ENCODE assay signal across 13 cellular contexts in the genomic region with DNA sequence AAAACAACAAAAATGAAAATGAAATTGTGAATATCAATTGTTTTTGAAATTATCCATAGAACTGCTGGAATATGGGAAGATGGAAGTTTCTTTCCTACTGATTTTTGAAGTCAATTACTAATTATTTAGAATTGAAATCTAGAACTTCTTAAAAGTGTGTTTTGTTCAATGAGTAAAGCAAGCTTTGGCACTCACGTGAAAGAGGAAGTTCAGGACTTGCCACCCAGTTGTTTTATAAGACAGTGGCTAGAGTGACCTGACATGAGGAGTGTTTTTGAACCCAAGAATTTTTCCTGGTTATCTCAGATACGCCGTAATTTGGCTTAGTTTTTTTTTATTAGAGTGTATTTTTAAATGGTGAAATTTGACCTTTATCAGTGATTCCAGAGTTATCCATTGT. TPM values are rescaled to one million over a fixed set of nuclear protein-coding genes. Genes with fewer than 3 reads are reported as not detected.
DNase-seq lines count a peak whose midpoint lies in the region; ATAC-seq, FAIRE-seq and TF ChIP-seq lines count a peak whose summit lies in the region.
"Had no signal": no experiment of that assay in that cellular context is flagged by ENCODE, and none has a peak within 500 bp of the region (broad histone marks: within the 10 kb centered on the region; RNA-seq: fewer than 3 reads in every experiment).

No MANE protein-coding gene starts in this region.

- BruUV-seq in endothelial cell of umbilical vein (replicated peaks; lab: Mats Ljungman, UMichigan), result no TSS peak

- H3K27ac ChIP-seq in RWPE2 (ENCODE audit: poor library complexity, severe bottlenecking) (peak overlapping the region; percentile 56), endothelial cell of umbilical vein (ENCODE audit: insufficient read depth, low read depth, low read length) (peak overlapping the region; percentile 81), stomach smooth muscle (ENCODE audit: low read length) (peak overlapping the region; percentile 60)
- no peak overlapping the region for H3K27ac ChIP-seq in naive thymus-derived CD4-positive, alpha-beta T cell (ENCODE audit: low read depth, low read length)

- dilution Hi-C loops in endothelial cell of umbilical vein (cut with MboI; ENCODE audit: extremely low pct_ligation_motif_present, low sequenced_read_pairs), result no loop called here

- H3K9me1 ChIP-seq in endothelial cell of umbilical vein (replicated peaks; ENCODE audit: control insufficient read depth, extremely low read depth, insufficient read depth, low read length), result no peaks in the 10 kb centered on the region

- H3K4me3 ChIP-seq in RWPE2 (ENCODE audit: severe bottlenecking), result no peak overlapping the region
- peak overlapping the region in 1 of 3 experiments; percentile 21 for H3K4me3 ChIP-seq in endothelial cell of umbilical vein (replicated peaks in 1 of 3; ENCODE audit: insufficient read depth in 1 of 3, low read depth in 1 of 3, low read length in 3 of 3)
- H3K4me3 ChIP-seq in stomach smooth muscle (ENCODE audit: low read length in 2 of 2), result no peak overlapping the region
- no peak overlapping the region for H3K4me3 ChIP-seq in naive thymus-derived CD4-positive, alpha-beta T cell (ENCODE audit: low read length)

- no peak for ATAC-seq in RWPE2 (ENCODE audit: low read depth)
- ATAC-seq in naive thymus-derived CD4-positive, alpha-beta T cell, result no peak
- ATAC-seq: effector memory CD8-positive, alpha-beta T cell had no signal

- peak overlapping the region in 1 of 9 donors; percentile 20 for H3K27ac Mint-ChIP-seq in naive thymus-derived CD4-positive, alpha-beta T cell
- H3K27ac Mint-ChIP-seq: activated naive CD8-positive, alpha-beta T cell treated with anti-CD3 and anti-CD28 coated beads for 36 hours; T-helper 2 cell treated with Interferon-gamma antibody and Interleukin-4, amounts not matched to agents 5 μg/mL and 100 μg/mL, for 36 hours had no signal

- peaks cover 25% of the 10 kb centered on the region for H3K4me1 ChIP-seq in RWPE2 (ENCODE audit: insufficient read depth, poor library complexity, severe bottlenecking)
- peaks cover 35% of the 10 kb centered on the region for H3K4me1 ChIP-seq in endothelial cell of umbilical vein (ENCODE audit: control insufficient read depth, extremely low read depth, insufficient read depth, low read length)
- peaks cover 2% of the 10 kb centered on the region for H3K4me1 ChIP-seq in stomach smooth muscle (ENCODE audit: control insufficient read depth, insufficient read depth, low read length)
- H3K4me1 ChIP-seq in naive thymus-derived CD4-positive, alpha-beta T cell (ENCODE audit: control insufficient read depth in 2 of 2, insufficient read depth in 2 of 2, low read length in 2 of 2), result peaks cover 0 to 8% of the 10 kb centered on the region in 2 donors

- peak overlapping the region; percentile 43 for H2AFZ ChIP-seq in endothelial cell of umbilical vein (ENCODE audit: low read depth, low read length)

- TF ChIP-seq CTCF in RWPE2 (IDR thresholded peaks at IDR 0.05; ENCODE audit: poor library complexity, severe bottlenecking) (no peak), endothelial cell of umbilical vein (IDR thresholded peaks at IDR 0.05; ENCODE audit: extremely low read depth in 1 of 2, insufficient read depth in 1 of 2, low read depth in 1 of 2, low read length in 2 of 2) (no peak)

- in situ Hi-C loops in KBM-7 (cut with MboI; ENCODE audit: low pct_unique_long_range_greater_than_20kb, low sequenced_read_pairs), result loop anchor here (25.0 kb wide), 1 partner anchor 244 kb away; no protein-coding TSS in a partner anchor

- H3K79me2 ChIP-seq in endothelial cell of umbilical vein (ENCODE audit: control insufficient read depth, insufficient read depth, low read length), result peaks cover 13% of the 10 kb centered on the region

- H3K9me3 ChIP-seq in RWPE2 (ENCODE audit: severe bottlenecking) (no peaks in the 10 kb centered on the region), endothelial cell of umbilical vein (replicated peaks; ENCODE audit: control insufficient read depth, insufficient read depth, low read length) (no peaks in the 10 kb centered on the region), stomach smooth muscle (ENCODE audit: control insufficient read depth in 2 of 2, low read length in 2 of 2) (no peaks in the 10 kb centered on the region)
- H3K9me3 ChIP-seq in naive thymus-derived CD4-positive, alpha-beta T cell (ENCODE audit: control insufficient read depth in 2 of 3, low read length in 3 of 3), result no peaks in the 10 kb centered on the region

- peaks cover 0 to 5% (median 0%) of the 10 kb centered on the region in 11 donors for H3K9me3 Mint-ChIP-seq in naive thymus-derived CD4-positive, alpha-beta T cell
- H3K9me3 Mint-ChIP-seq: activated naive CD8-positive, alpha-beta T cell treated with anti-CD3 and anti-CD28 coated beads for 36 hours; effector memory CD8-positive, alpha-beta T cell; T-helper 2 cell treated with Interferon-gamma antibody and Interleukin-4, amounts not matched to agents 5 μg/mL and 100 μg/mL, for 36 hours had no signal

- H3K4me3 Mint-ChIP-seq in naive thymus-derived CD4-positive, alpha-beta T cell, result no peak overlapping the region
- H3K4me3 Mint-ChIP-seq: activated naive CD8-positive, alpha-beta T cell treated with anti-CD3 and anti-CD28 coated beads for 36 hours; effector memory CD8-positive, alpha-beta T cell; T-helper 2 cell treated with Interferon-gamma antibody and Interleukin-4, amounts not matched to agents 5 μg/mL and 100 μg/mL, for 36 hours had no signal

- no peak for TF ChIP-seq POLR2A in endothelial cell of umbilical vein (IDR thresholded peaks at IDR 0.05; ENCODE audit: low read depth, low read length)

- no peaks in the 10 kb centered on the region for H4K20me1 ChIP-seq in endothelial cell of umbilical vein (replicated peaks; ENCODE audit: control insufficient read depth, extremely low read depth, insufficient read depth, low read length)

- H3K36me3 Mint-ChIP-seq in naive thymus-derived CD4-positive, alpha-beta T cell, result peaks cover 1 to 35% (median 28%) of the 10 kb centered on the region in 5 donors

- peaks cover 66% of the 10 kb centered on the region for H3K36me3 ChIP-seq in RWPE2 (ENCODE audit: low read depth)
- H3K36me3 ChIP-seq in endothelial cell of umbilical vein (ENCODE audit: control insufficient read depth in 2 of 2, extremely low read depth in 1 of 2, insufficient read depth in 2 of 2, low read length in 2 of 2), result peaks cover 0 to 9% of the 10 kb centered on the region in 2 experiments
- H3K36me3 ChIP-seq in stomach smooth muscle (ENCODE audit: control insufficient read depth in 2 of 2, insufficient read depth in 2 of 2, low read length in 2 of 2), result peaks cover 3 to 8% of the 10 kb centered on the region in 2 donors
- peaks cover 0 to 38% (median 0%) of the 10 kb centered on the region in 3 experiments for H3K36me3 ChIP-seq in naive thymus-derived CD4-positive, alpha-beta T cell (ENCODE audit: control insufficient read depth in 2 of 3, insufficient read depth in 3 of 3, low read length in 3 of 3)

- H3K4me1 Mint-ChIP-seq in naive thymus-derived CD4-positive, alpha-beta T cell, result peaks cover 11 to 40% (median 33%) of the 10 kb centered on the region in 7 donors

- H3K27me3 ChIP-seq in RWPE2 (ENCODE audit: insufficient read depth, poor library complexity, severe bottlenecking) (no peaks in the 10 kb centered on the region), endothelial cell of umbilical vein (ENCODE audit: control insufficient read depth in 2 of 2, insufficient read depth in 2 of 2, low read length in 2 of 2) (no peaks in the 10 kb centered on the region), stomach smooth muscle (ENCODE audit: control insufficient read depth in 1 of 2, insufficient read depth in 2 of 2, low read length in 2 of 2) (no peaks in the 10 kb centered on the region)
- H3K27me3 ChIP-seq in naive thymus-derived CD4-positive, alpha-beta T cell (ENCODE audit: control insufficient read depth in 2 of 2, insufficient read depth in 2 of 2, low read length in 2 of 2), result no peaks in the 10 kb centered on the region

- H3K9ac ChIP-seq in endothelial cell of umbilical vein (replicated peaks; ENCODE audit: extremely low read depth, insufficient read depth, low read length), result peak overlapping the region; percentile 76
- H3K9ac ChIP-seq in stomach smooth muscle (ENCODE audit: low read length in 2 of 2), result peak overlapping the region in 1 of 2 donors; percentile 43

- H3K4me2 ChIP-seq in endothelial cell of umbilical vein (ENCODE audit: insufficient read depth, low read length), result peak overlapping the region; percentile 85

- POLR2A ChIA-PET in endothelial cell of umbilical vein (lab: Charles Lee), result interaction anchor here (1.0 kb wide), 1 partner anchor 152 kb away, joined by 3 read pairs; no protein-coding TSS in a partner anchor
- POLR2A ChIA-PET in naive thymus-derived CD4-positive, alpha-beta T cell (lab: Charles Lee), result interaction anchor here (0.6 to 7.3 kb wide), 5 partner anchors 8 to 226 kb away, joined by 3 to 172 read pairs (median 3); partner anchors contain the start of gene PCBP1

- no peaks in the 10 kb centered on the region for H3K27me3 Mint-ChIP-seq in naive thymus-derived CD4-positive, alpha-beta T cell
- H3K27me3 Mint-ChIP-seq: activated naive CD8-positive, alpha-beta T cell treated with anti-CD3 and anti-CD28 coated beads for 36 hours; effector memory CD8-positive, alpha-beta T cell had no signal

- CTCF ChIA-PET in endothelial cell of umbilical vein (lab: Charles Lee), result interaction anchor here (0.6 to 9.2 kb wide), 7 partner anchors 13 to 242 kb away, joined by 3 to 104 read pairs (median 3); no protein-coding TSS in a partner anchor
- CTCF ChIA-PET in naive thymus-derived CD4-positive, alpha-beta T cell (lab: Charles Lee), result no interaction called here

- FAIRE-seq in endothelial cell of umbilical vein (lab: Jason Lieb, UNC), result no peak

- peak; percentile 52 for DNase-seq in KBM-7
- no peak for DNase-seq in RWPE2 (ENCODE audit: low spot score)
- no peak for DNase-seq in endothelial cell of umbilical vein (ENCODE audit: low read depth, low spot score)
- no peak for DNase-seq in cortex of kidney (lab: John Stamatoyannopoulos, UW)
- no peak for DNase-seq in naive thymus-derived CD4-positive, alpha-beta T cell
- DNase-seq in inferior parietal cortex (ENCODE audit: extremely low spot score), result no peak
- DNase-seq: activated naive CD8-positive, alpha-beta T cell treated with anti-CD3 and anti-CD28 coated beads for 36 hours; effector memory CD8-positive, alpha-beta T cell; NCI-H1417 treated with DMSO at 0.1 percent for 48 hours; NCI-H748 treated with DMSO at 0.1 percent for 48 hours; stimulated activated CD8-positive, alpha-beta memory T cell treated with anti-CD3 and anti-CD28 coated beads, Interleukin-4, amount 100 ng/mL, for 48 hours had no signal

- intact Hi-C loops in endothelial cell of umbilical vein (cut with micrococcal nuclease), result loop anchor here (10.0 kb wide), 1 partner anchor 326 kb away; the partner anchor contains the start of gene TIA1
- intact Hi-C loops in naive thymus-derived CD4-positive, alpha-beta T cell (cut with micrococcal nuclease), result loop anchor here in 1 of 2 donors (10.0 kb wide), 1 partner anchor 636 kb away; the partner anchor contains the start of gene TGFA

RNA-seq across cellular contexts. Expression of gene MXD1, which starts 3.5 kb away (rescaled TPM):
- 10.6 and 11.7 TPM in 2 replicates for total RNA-seq in endothelial cell of umbilical vein
- polyA plus RNA-seq in endothelial cell of umbilical vein, result 5.5 and 6.7 TPM in 2 replicates
- 5.2 and 5.8 TPM in 2 replicates for polyA plus RNA-seq in endothelial cell of umbilical vein (2011; cell fraction: cytosol; rRNA removed)
- 16.3 and 22.0 TPM in 2 replicates for polyA plus RNA-seq in endothelial cell of umbilical vein (2011; cell fraction: nucleus; rRNA removed)
- 6.6 and 6.7 TPM in 2 replicates for polyA plus RNA-seq in endothelial cell of umbilical vein (2012)
- polyA minus RNA-seq in endothelial cell of umbilical vein, result 8.2 and 11.4 TPM in 2 replicates
- polyA minus RNA-seq in endothelial cell of umbilical vein (2011; cell fraction: cytosol; rRNA and poly(A)+ RNA removed), result 5.6 TPM
- polyA minus RNA-seq in endothelial cell of umbilical vein (2011; cell fraction: nucleus; rRNA and poly(A)+ RNA removed), result 13.9 and 16.8 TPM in 2 replicates
- total RNA-seq in naive thymus-derived CD4-positive, alpha-beta T cell, result 100 to 1,000 TPM in 1 of 5 experiments, 10 to 100 TPM in 4; 15.1 to 112 (median 22.9) TPM
- polyA plus RNA-seq in naive thymus-derived CD4-positive, alpha-beta T cell, result 10 to 100 TPM in 1 of 2 donors, 1 to 10 TPM in 1; 7.0 to 10.6 TPM

RNA-seq across cellular contexts. Expression of gene SNRNP27, which starts 24.6 kb away (rescaled TPM):
- 43.2 and 50.6 TPM in 2 replicates for total RNA-seq in endothelial cell of umbilical vein
- 9.1 and 12.7 TPM in 2 replicates for polyA plus RNA-seq in endothelial cell of umbilical vein
- polyA plus RNA-seq in endothelial cell of umbilical vein (2011; cell fraction: cytosol; rRNA removed), result 36.3 and 39.5 TPM in 2 replicates
- 19.7 and 37.5 TPM in 2 replicates for polyA plus RNA-seq in endothelial cell of umbilical vein (2011; cell fraction: nucleus; rRNA removed)
- 33.5 and 42.3 TPM in 2 replicates for polyA plus RNA-seq in endothelial cell of umbilical vein (2012)
- polyA minus RNA-seq in endothelial cell of umbilical vein, result 3.7 and 5.1 TPM in 2 replicates
- 8.6 TPM for polyA minus RNA-seq in endothelial cell of umbilical vein (2011; cell fraction: cytosol; rRNA and poly(A)+ RNA removed)
- polyA minus RNA-seq in endothelial cell of umbilical vein (2011; cell fraction: nucleus; rRNA and poly(A)+ RNA removed), result 7.2 and 8.3 TPM in 2 replicates
- total RNA-seq in naive thymus-derived CD4-positive, alpha-beta T cell, result 10 to 100 TPM; 32.5 to 56.0 (median 51.5) TPM
- polyA plus RNA-seq in naive thymus-derived CD4-positive, alpha-beta T cell, result 10 to 100 TPM; 56.2 to 58.4 TPM

RNA-seq across cellular contexts. Expression of gene ASPRV1, which starts 43.0 kb away (rescaled TPM):
- total RNA-seq in endothelial cell of umbilical vein, result 0.15 and 0.48 TPM in 2 replicates
- 0.19 and 0.22 TPM in 2 replicates for polyA plus RNA-seq in endothelial cell of umbilical vein
- 0.17 and 0.24 TPM in 2 replicates for polyA plus RNA-seq in endothelial cell of umbilical vein (2011; cell fraction: cytosol; rRNA removed)
- polyA plus RNA-seq in endothelial cell of umbilical vein (2011; cell fraction: nucleus; rRNA removed), result 0.43 and 0.76 TPM in 2 replicates
- 0.19 and 0.38 TPM in 2 replicates for polyA plus RNA-seq in endothelial cell of umbilical vein (2012)
- 0.21 and 0.56 TPM in 2 replicates for polyA minus RNA-seq in endothelial cell of umbilical vein
- not detected for polyA minus RNA-seq in endothelial cell of umbilical vein (2011; cell fraction: cytosol; rRNA and poly(A)+ RNA removed)
- polyA minus RNA-seq in endothelial cell of umbilical vein (2011; cell fraction: nucleus; rRNA and poly(A)+ RNA removed), result not detected in 2 replicates
- total RNA-seq in naive thymus-derived CD4-positive, alpha-beta T cell, result 1 to 10 TPM; 1.7 to 2.9 (median 2.3) TPM
- 1 to 10 TPM in 1 of 2 donors, under 1 TPM in 1; 0.91 to 1.2 TPM for polyA plus RNA-seq in naive thymus-derived CD4-positive, alpha-beta T cell
